Comparison of ENCODE assay signal across 24 cellular contexts in the genomic region with DNA sequence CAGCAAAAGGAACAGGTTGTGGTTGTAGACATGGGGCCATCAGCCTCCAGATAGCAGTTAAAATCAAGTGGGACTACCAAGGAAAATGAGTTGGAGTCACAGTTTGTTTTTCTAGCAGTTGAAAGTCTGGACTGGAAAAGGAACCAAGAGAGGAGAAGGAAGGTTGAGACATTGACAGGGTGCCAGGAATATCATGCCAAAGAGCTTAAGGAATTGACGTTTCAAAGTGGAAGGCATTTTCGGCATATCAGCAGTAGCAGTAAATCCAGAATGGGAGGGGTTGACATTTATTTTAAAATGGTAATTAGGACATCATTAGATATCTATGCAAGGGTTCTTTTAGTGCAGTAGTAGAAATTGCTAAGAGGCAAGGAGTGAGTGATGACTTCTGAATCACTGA.
"Had no signal": no experiment of that assay in that cellular context is flagged by ENCODE, and none has a peak within 500 bp of the region (broad histone marks: within the 10 kb centered on the region; RNA-seq: fewer than 3 reads in every experiment).

No MANE protein-coding gene starts in this region.

- H3K27ac Mint-ChIP-seq: activated CD8-positive, alpha-beta T cell treated with anti-CD3 and anti-CD28 coated beads for 36 hours; activated naive CD4-positive, alpha-beta T cell treated with anti-CD3 and anti-CD28 coated beads, Interleukin-2, amount 50 U/mL, for 24 hours; T-helper 1 cell treated with Interleukin-12 subunit alpha and Interleukin-12 subunit beta and Interleukin-4 antibody, amounts not matched to agents 30 μg/mL and 1 μg/mL, for 36 hours had no signal

- H3K27me3 Mint-ChIP-seq: activated CD8-positive, alpha-beta T cell treated with anti-CD3 and anti-CD28 coated beads for 36 hours; activated naive CD4-positive, alpha-beta T cell treated with anti-CD3 and anti-CD28 coated beads, Interleukin-2, amount 50 U/mL, for 24 hours had no signal

- H3K27me3 ChIP-seq: ascending aorta, brain microvascular endothelial cell, MG63, SJSA1 had no signal

- H3K4me1 Mint-ChIP-seq: activated naive CD4-positive, alpha-beta T cell treated with anti-CD3 and anti-CD28 coated beads, Interleukin-2, amount 50 U/mL, for 24 hours had no signal

- DNase-seq: activated CD4-positive, alpha-beta T cell treated with anti-CD3 and anti-CD28 coated beads for 4 hours; activated CD8-positive, alpha-beta memory T cell treated with anti-CD3 and anti-CD28 coated beads, Interleukin-2, amount 50 U/mL, for 4 hours; activated CD8-positive, alpha-beta T cell treated with anti-CD3 and anti-CD28 coated beads for 36 hours; activated effector memory CD4-positive, alpha-beta T cell treated with Interleukin-2 at 50 U/mL for 16 hours; activated naive CD4-positive, alpha-beta T cell; activated T-cell treated with anti-CD3 and anti-CD28 coated beads, Interleukin-2, amount 50 U/mL, for 1 hour; amniotic stem cell; brain microvascular endothelial cell; MG63; NCI-H1105; NCI-H1436; NCI-H1694 treated with DMSO at 0.1 percent for 48 hours; NCI-H2029 treated with DMSO at 0.1 percent for 48 hours; NCI-H510A treated with DMSO at 0.1 percent for 48 hours; NCI-H69; PC-3; SHP77 had no signal

- H3K27ac ChIP-seq: ascending aorta, brain microvascular endothelial cell, SJSA1 had no signal

- H3K9me3 Mint-ChIP-seq: activated naive CD4-positive, alpha-beta T cell treated with anti-CD3 and anti-CD28 coated beads, Interleukin-2, amount 50 U/mL, for 24 hours had no signal

- H3K36me3 ChIP-seq: ascending aorta, brain microvascular endothelial cell, MG63, SJSA1 had no signal

- ATAC-seq: activated CD4-positive, CD25-positive, alpha-beta regulatory T cell treated with anti-CD3 and anti-CD28 coated beads, Interleukin-2, amount 50 U/mL, for 24 hours; activated CD8-positive, alpha-beta T cell treated with anti-CD3 and anti-CD28 coated beads for 36 hours; PC-3; SK-N-SH treated with all-trans-retinoic acid at 6 μM for 48 hours had no signal

- H3K36me3 Mint-ChIP-seq: activated naive CD4-positive, alpha-beta T cell treated with anti-CD3 and anti-CD28 coated beads, Interleukin-2, amount 50 U/mL, for 24 hours had no signal

- H3K4me1 ChIP-seq: ascending aorta, SJSA1 had no signal

- H3K4me3 ChIP-seq: ascending aorta, MG63, SJSA1 had no signal

- H3K9me3 ChIP-seq: ascending aorta, MG63, SJSA1 had no signal

- H3K4me3 Mint-ChIP-seq: activated CD8-positive, alpha-beta T cell treated with anti-CD3 and anti-CD28 coated beads for 36 hours; activated naive CD4-positive, alpha-beta T cell treated with anti-CD3 and anti-CD28 coated beads, Interleukin-2, amount 50 U/mL, for 24 hours; T-helper 1 cell treated with Interleukin-12 subunit alpha and Interleukin-12 subunit beta and Interleukin-4 antibody, amounts not matched to agents 30 μg/mL and 1 μg/mL, for 36 hours had no signal

- FAIRE-seq: RCC 7860 had no signal
